ENCODE assay signal across 8 cellular contexts in genomic region chr6:28141500-28142329, GRCh38. TPM values are rescaled to one million over a fixed set of nuclear protein-coding genes. Genes with fewer than 3 reads are reported as not detected.
DNase-seq lines count a peak whose midpoint lies in the region; ATAC-seq and TF ChIP-seq lines count a peak whose summit lies in the region.

Gene ZKSCAN8, plus strand, starts transcription at chr6:28141883. Its CDS starts 6,525 bp downstream, at chr6:28148408.

- H3K36me3 Mint-ChIP-seq in CD14-positive monocyte = peaks cover 22 to 26% of the 10 kb centered on the region in 2 donors
- peaks cover 44% of the 10 kb centered on the region for H3K36me3 Mint-ChIP-seq in dendritic cell treated with granulocyte-macrophage colony-stimulating factor and Interleukin-4, amounts not matched to agents 40 ng/mL and 50 ng/mL, for 4 days (ENCODE audit: low read depth)

- H3K4me1 Mint-ChIP-seq in CD14-positive monocyte = peaks cover 41% of the 10 kb centered on the region
- peaks cover 47% of the 10 kb centered on the region for H3K4me1 Mint-ChIP-seq in dendritic cell treated with granulocyte-macrophage colony-stimulating factor and Interleukin-4, amounts not matched to agents 40 ng/mL and 50 ng/mL, for 4 days (ENCODE audit: low read depth)

- ATAC-seq in GM19397 (IDR thresholded peaks at IDR 0.05; ENCODE audit: unreplicated experiment) (peak; percentile 77), HG03558 (IDR thresholded peaks at IDR 0.05; ENCODE audit: extremely low read depth, unreplicated experiment) (peak; percentile 76), left lobe of liver (peak; percentile 92)

- peak within 1 kb of the TSS; percentile 75 to 89 (median 81) for H3K27ac Mint-ChIP-seq in CD14-positive monocyte
- peak within 1 kb of the TSS; percentile 88 for H3K27ac Mint-ChIP-seq in dendritic cell treated with granulocyte-macrophage colony-stimulating factor and Interleukin-4, amounts not matched to agents 40 ng/mL and 50 ng/mL, for 4 days

- TF ChIP-seq CTCF in CD14-positive monocyte (IDR thresholded peaks at IDR 0.05) = no peak

- DNase-seq in CD14-positive monocyte (ENCODE audit: low spot score) = peak; percentile 51
- DNase-seq in NCI-H748 treated with DMSO at 0.1 percent for 48 hours (lab: John Stamatoyannopoulos, UW) = peak; percentile 97
- DNase-seq in activated CD4-positive, alpha-beta T cell treated with anti-CD3 and anti-CD28 coated beads, Interleukin-2, amount 50 U/mL, for 1 hour = peak; percentile 71
- peak; percentile 88 for DNase-seq in left lobe of liver (ENCODE audit: low spot score)
- peak; percentile 70 for DNase-seq in stimulated activated CD4-positive, alpha-beta T cell treated with anti-CD3 and anti-CD28 coated beads, Interleukin-4, amount 100 ng/mL, for 1 hour

- H3K27me3 Mint-ChIP-seq in CD14-positive monocyte (ENCODE audit: low read depth in 3 of 3) = peaks cover 0 to 6% (median 0%) of the 10 kb centered on the region in 3 donors
- no peaks in the 10 kb centered on the region for H3K27me3 Mint-ChIP-seq in dendritic cell treated with granulocyte-macrophage colony-stimulating factor and Interleukin-4, amounts not matched to agents 40 ng/mL and 50 ng/mL, for 4 days

- H3K9me3 Mint-ChIP-seq in CD14-positive monocyte = no peaks in the 10 kb centered on the region
- H3K9me3 Mint-ChIP-seq in dendritic cell treated with granulocyte-macrophage colony-stimulating factor and Interleukin-4, amounts not matched to agents 40 ng/mL and 50 ng/mL, for 4 days = no peaks in the 10 kb centered on the region

- peak within 1 kb of the TSS; percentile 96 to 98 for H3K4me3 Mint-ChIP-seq in CD14-positive monocyte
- H3K4me3 Mint-ChIP-seq in dendritic cell treated with granulocyte-macrophage colony-stimulating factor and Interleukin-4, amounts not matched to agents 40 ng/mL and 50 ng/mL, for 4 days = peak within 1 kb of the TSS; percentile 92

- intact Hi-C loops in CD14-positive monocyte (cut with micrococcal nuclease) = loop anchor here (5.0 to 10.0 kb wide), 3 partner anchors 73 to 213 kb away; no protein-coding TSS in a partner anchor
- intact Hi-C loops in dendritic cell treated with granulocyte-macrophage colony-stimulating factor and Interleukin-4, amounts not matched to agents 40 ng/mL and 50 ng/mL, for 4 days (cut with micrococcal nuclease) = no loop called here

RNA-seq across cellular contexts. Expression of gene ZKSCAN8, which starts in this region (rescaled TPM):
- polyA plus RNA-seq in CD14-positive monocyte = under 1 TPM; 0.49 to 0.71 TPM
- total RNA-seq in left lobe of liver = 6.3 TPM

Comparison
In these comparisons a context has a peak if more than half of its experiments do, and no peak if none do; other contexts are left out.
1. Peak in every context shown above with its lines: DNase-seq and ATAC-seq.
2. Peak in DNase-seq in CD14-positive monocyte; RNA of the gene not detected or under 1 TPM.